ENCODE assay signal across 1 cellular context in genomic region chr2:61763605-61764034, GRCh38.
TF ChIP-seq lines count a peak whose summit lies in the region.

No MANE protein-coding gene starts in this region.

TF ChIP-seq in HepG2, 621 proteins besides CTCF, POLR2A, EP300 and RAD21 (continued from another document and continues in another):
- TF ChIP-seq RERE (CRISPR knock-in tag; IDR thresholded peaks at IDR 0.05; ENCODE audit: low read depth), result no peak
- no peak for TF ChIP-seq HNRNPUL1 (IDR thresholded peaks at IDR 0.05; ENCODE audit: low read depth, low read length)
- no peak for TF ChIP-seq AKAP8 (CRISPR knock-in tag; IDR thresholded peaks at IDR 0.05)
- TF ChIP-seq ZFY (CRISPR knock-in tag; IDR thresholded peaks at IDR 0.05), result no peak
- TF ChIP-seq ZNF616 (CRISPR knock-in tag; IDR thresholded peaks at IDR 0.05; ENCODE audit: low read depth), result no peak
- TF ChIP-seq DDIT3 (CRISPR knock-in tag; IDR thresholded peaks at IDR 0.05), result 0 out of 2 replicates have a peak, but pooled peaks have one; percentile 62
- TF ChIP-seq EEA1 (CRISPR knock-in tag; IDR thresholded peaks at IDR 0.05; ENCODE audit: borderline replicate concordance), result no peak
- no peak for TF ChIP-seq ZNF280D (CRISPR knock-in tag; IDR thresholded peaks at IDR 0.05)
- TF ChIP-seq ARNT2 (CRISPR knock-in tag; IDR thresholded peaks at IDR 0.05; ENCODE audit: low read depth), result no peak; the same call in 1 of the 2 replicates
- no peak for TF ChIP-seq CEBPG (CRISPR knock-in tag; IDR thresholded peaks at IDR 0.05)
- TF ChIP-seq ZNF232 (CRISPR knock-in tag; IDR thresholded peaks at IDR 0.05; ENCODE audit: borderline replicate concordance), result no peak; the same call in 1 of the 2 replicates
- no peak for TF ChIP-seq ZNF512 (CRISPR knock-in tag; IDR thresholded peaks at IDR 0.05)
- no peak for TF ChIP-seq CEBPB (IDR thresholded peaks at IDR 0.05; ENCODE audit: borderline replicate concordance, low read depth, low read length)
- TF ChIP-seq FOXM1 (CRISPR knock-in tag; IDR thresholded peaks at IDR 0.05), result no peak
- no peak for TF ChIP-seq TBX2 (CRISPR knock-in tag; IDR thresholded peaks at IDR 0.05; ENCODE audit: borderline replicate concordance)
- no peak for TF ChIP-seq ZNF484 (CRISPR knock-in tag; IDR thresholded peaks at IDR 0.05; ENCODE audit: borderline replicate concordance, low read depth)
- no peak for TF ChIP-seq ZSCAN25 (CRISPR knock-in tag; IDR thresholded peaks at IDR 0.05)
- TF ChIP-seq GABPB1 (CRISPR knock-in tag; IDR thresholded peaks at IDR 0.05), result peak; percentile 82
- TF ChIP-seq UBTF (CRISPR knock-in tag; IDR thresholded peaks at IDR 0.05), result no peak
- TF ChIP-seq ZNF367 (CRISPR knock-in tag; IDR thresholded peaks at IDR 0.05; ENCODE audit: borderline replicate concordance), result no peak
- TF ChIP-seq HES4 (CRISPR knock-in tag; IDR thresholded peaks at IDR 0.05; ENCODE audit: borderline replicate concordance), result no peak
- no peak for TF ChIP-seq KDM3A (CRISPR knock-in tag; IDR thresholded peaks at IDR 0.05; ENCODE audit: low read depth)
- TF ChIP-seq ZNF263 (CRISPR knock-in tag; IDR thresholded peaks at IDR 0.05), result no peak
- no peak for TF ChIP-seq POLR2G (IDR thresholded peaks at IDR 0.05; ENCODE audit: low read depth, low read length)
- no peak for TF ChIP-seq ZNF839 (CRISPR knock-in tag; IDR thresholded peaks at IDR 0.05; ENCODE audit: borderline replicate concordance)
- no peak for TF ChIP-seq SMAD9 (CRISPR knock-in tag; IDR thresholded peaks at IDR 0.05)
- peak; percentile 88; the same call in 1 of the 2 replicates for TF ChIP-seq ZHX1 (CRISPR knock-in tag; IDR thresholded peaks at IDR 0.05; ENCODE audit: low read depth)
- no peak for TF ChIP-seq ZSCAN22 (CRISPR knock-in tag; IDR thresholded peaks at IDR 0.05)
- TF ChIP-seq BHLHE40 (IDR thresholded peaks at IDR 0.05; ENCODE audit: low read length), result no peak
- no peak for TF ChIP-seq MLX (CRISPR knock-in tag; IDR thresholded peaks at IDR 0.05)
- no peak for TF ChIP-seq MBD4 (IDR thresholded peaks at IDR 0.05; ENCODE audit: borderline replicate concordance, low read length)
- TF ChIP-seq NCOR1 (IDR thresholded peaks at IDR 0.05; ENCODE audit: borderline replicate concordance, low read length), result no peak
- TF ChIP-seq ZNF460 (CRISPR knock-in tag; IDR thresholded peaks at IDR 0.05; ENCODE audit: borderline replicate concordance), result no peak
- no peak for TF ChIP-seq ZNF644 (CRISPR knock-in tag; IDR thresholded peaks at IDR 0.05; ENCODE audit: low read depth)
- TF ChIP-seq ZBTB37 (CRISPR knock-in tag; IDR thresholded peaks at IDR 0.05), result no peak
- peak; percentile 52; the same call in 1 of the 2 replicates for TF ChIP-seq ETV5 (CRISPR knock-in tag; IDR thresholded peaks at IDR 0.05; ENCODE audit: borderline replicate concordance)
- TF ChIP-seq ZNF18 (CRISPR knock-in tag; IDR thresholded peaks at IDR 0.05; ENCODE audit: insufficient replicate concordance), result no peak
- no peak for TF ChIP-seq ZNF251 (CRISPR knock-in tag; IDR thresholded peaks at IDR 0.05)
- TF ChIP-seq ZMAT5 (CRISPR knock-in tag; IDR thresholded peaks at IDR 0.05; ENCODE audit: borderline replicate concordance, low read depth), result no peak
